In genomic region chr6:135118142-135118730, GRCh38 we compare ENCODE assay signal across 1 cellular context.
TF ChIP-seq lines count a peak whose summit lies in the region.

No MANE protein-coding gene starts in this region.

TF ChIP-seq in K562, 482 proteins besides CTCF, POLR2A, EP300 and RAD21 (continued from another document):
- TF ChIP-seq MTA2 (IDR thresholded peaks at IDR 0.05; ENCODE audit: low read depth) (peak; percentile 61; the same call in 1 of the 2 replicates), ELF4 (CRISPR knock-in tag; IDR thresholded peaks at IDR 0.05) (peak; percentile 86), ZBTB26 (CRISPR knock-in tag; IDR thresholded peaks at IDR 0.05) (0 out of 2 replicates have a peak, but pooled peaks have one; percentile 60), BCOR (IDR thresholded peaks at IDR 0.05) (peak; percentile 57), MEIS2 (IDR thresholded peaks at IDR 0.05; ENCODE audit: partially characterized antibody) (peak; percentile 39), VEZF1 (CRISPR knock-in tag; IDR thresholded peaks at IDR 0.05) (no peak), HLTF (IDR thresholded peaks at IDR 0.05) (peak; percentile 68; the same call in 1 of the 2 replicates), TAL1 (IDR thresholded peaks at IDR 0.05) (peak; percentile 72), NCOR1 (IDR thresholded peaks at IDR 0.05) (peak; percentile 66), FOXP1 (CRISPR knock-in tag; IDR thresholded peaks at IDR 0.05) (no peak), PURB (CRISPR knock-in tag; IDR thresholded peaks at IDR 0.05; ENCODE audit: low read depth) (no peak), CREB3 (tag; conservative IDR thresholded peaks at IDR 0.05; ENCODE audit: low read depth) (no peak), CBFA2T3 (IDR thresholded peaks at IDR 0.05) (peak; percentile 92), THRB (CRISPR knock-in tag; conservative IDR thresholded peaks at IDR 0.05) (peak; percentile 58; the same call in 1 of the 2 replicates), ARID1B (IDR thresholded peaks at IDR 0.05) (peak; percentile 79), ID3 (CRISPR knock-in tag; IDR thresholded peaks at IDR 0.05) (no peak), ID3 (tag; IDR thresholded peaks at IDR 0.05) (peak; percentile 66; the same call in 1 of the 2 replicates), ARNT (IDR thresholded peaks at IDR 0.05) (peak in 1 of 2 experiments; percentile 57; a peak in 1 of 4 replicates), STAT5A (IDR thresholded peaks at IDR 0.05; ENCODE audit: borderline replicate concordance, low read length) (peak; percentile 23; the same call in 1 of the 2 replicates), SMARCA4 (IDR thresholded peaks at IDR 0.05) (peak; percentile 52; the same call in 1 of the 2 replicates), ZNF445 (CRISPR knock-in tag; IDR thresholded peaks at IDR 0.05; ENCODE audit: low read depth) (no peak), MTA3 (IDR thresholded peaks at IDR 0.05; ENCODE audit: borderline replicate concordance) (0 out of 2 replicates have a peak, but pooled peaks have one; percentile 41), CBFA2T2 (conservative IDR thresholded peaks at IDR 0.05) (peak; percentile 82), DPF2 (IDR thresholded peaks at IDR 0.05) (peak; percentile 67), SRSF7 (optimal IDR thresholded peaks at IDR 0.05; ENCODE audit: low read depth, low read length) (no peak), TRIM24 (IDR thresholded peaks at IDR 0.05) (peak in 1 of 2 experiments; percentile 69; a peak in 2 of 4 replicates), PHB2 (IDR thresholded peaks at IDR 0.05; ENCODE audit: low read depth) (0 out of 2 replicates have a peak, but pooled peaks have one; percentile 45), TCF3 (CRISPR knock-in tag; IDR thresholded peaks at IDR 0.05) (peak; percentile 83), EHMT2 (IDR thresholded peaks at IDR 0.05) (0 out of 2 replicates have a peak, but pooled peaks have one; percentile 49), NFIC (IDR thresholded peaks at IDR 0.05) (peak; percentile 44), HSF4 (CRISPR knock-in tag; IDR thresholded peaks at IDR 0.05; ENCODE audit: borderline replicate concordance) (no peak), POLR2AphosphoS5 (IDR thresholded peaks at IDR 0.05; ENCODE audit: control insufficient read depth, insufficient read depth, low read depth, low read length) (0 out of 2 replicates have a peak, but pooled peaks have one; percentile 46), NFIX (CRISPR knock-in tag; IDR thresholded peaks at IDR 0.05; ENCODE audit: low read depth) (no peak), CHAMP1 (IDR thresholded peaks at IDR 0.05) (no peak), ARID3B (CRISPR knock-in tag; IDR thresholded peaks at IDR 0.05; ENCODE audit: borderline replicate concordance) (0 out of 2 replicates have a peak, but pooled peaks have one; percentile 68), CTBP1 (IDR thresholded peaks at IDR 0.05; ENCODE audit: borderline replicate concordance) (0 out of 2 replicates have a peak, but pooled peaks have one; percentile 11), ZNF217 (CRISPR knock-in tag; IDR thresholded peaks at IDR 0.05) (no peak), ZFP30 (CRISPR knock-in tag; IDR thresholded peaks at IDR 0.05; ENCODE audit: borderline replicate concordance) (no peak), SMARCE1 (IDR thresholded peaks at IDR 0.05) (peak; percentile 19; the same call in 1 of the 2 replicates), KLF16 (IDR thresholded peaks at IDR 0.05) (peak; percentile 65; the same call in 1 of the 2 replicates), ZBTB2 (IDR thresholded peaks at IDR 0.05) (peak; percentile 68; the same call in 1 of the 2 replicates), HDAC1 (IDR thresholded peaks at IDR 0.05) (peak in 1 of 2 experiments; percentile 79; a peak in 1 of 4 replicates), TEAD4 (IDR thresholded peaks at IDR 0.05; ENCODE audit: low read length) (peak; percentile 71; the same call in 1 of the 2 replicates), TEAD4 (CRISPR knock-in tag; IDR thresholded peaks at IDR 0.05; ENCODE audit: borderline replicate concordance) (no peak), PCBP1 (IDR thresholded peaks at IDR 0.05; ENCODE audit: low read depth, low read length, poor library complexity, severe bottlenecking) (no peak)
